ENCODE assay signal across 1 cellular context in the genomic region with DNA sequence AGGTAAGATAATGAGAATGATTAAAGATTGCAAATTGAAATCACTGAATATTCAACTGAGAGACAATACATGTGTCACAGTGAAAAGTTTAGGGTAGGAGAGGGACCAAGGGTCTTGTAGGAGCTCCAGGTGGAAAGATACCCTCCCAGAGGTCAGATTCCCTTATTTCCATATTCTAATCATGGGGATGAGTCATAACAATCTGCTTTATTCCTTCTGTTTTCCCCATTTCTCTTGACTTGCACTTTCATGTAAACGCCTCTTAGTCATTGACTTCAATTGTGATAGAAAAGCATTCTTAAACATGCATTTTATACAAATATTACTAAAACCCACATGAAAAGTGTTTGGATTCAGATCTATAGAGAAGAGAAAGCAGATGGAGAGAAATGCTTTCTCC.
A peak's percentile ranks its signal among the peaks of the same experiment; 100 is the strongest.
TF ChIP-seq lines count a peak whose summit lies in the region.

No MANE protein-coding gene starts in this region.

TF ChIP-seq in H1, 55 proteins besides CTCF, POLR2A, EP300 and RAD21:
- TF ChIP-seq RXRA (IDR thresholded peaks at IDR 0.05; ENCODE audit: insufficient read depth, low read depth, low read length) = no peak
- TF ChIP-seq HDAC2 (IDR thresholded peaks at IDR 0.05; ENCODE audit: borderline replicate concordance in 1 of 2, low read depth in 2 of 2, low read length in 2 of 2) = no peak
- no peak for TF ChIP-seq ASH2L (IDR thresholded peaks at IDR 0.05; ENCODE audit: low read length)
- TF ChIP-seq JUND (IDR thresholded peaks at IDR 0.05; ENCODE audit: low read length) = peak; percentile 67
- no peak for TF ChIP-seq EGR1 (IDR thresholded peaks at IDR 0.05; ENCODE audit: borderline replicate concordance, low read depth, low read length)
- TF ChIP-seq SP4 (IDR thresholded peaks at IDR 0.05; ENCODE audit: low read length) = no peak
- TF ChIP-seq EZH2 (IDR thresholded peaks at IDR 0.05; ENCODE audit: low read depth, low read length, severe bottlenecking) = no peak
- no peak for TF ChIP-seq CBX5 (IDR thresholded peaks at IDR 0.05; ENCODE audit: low read depth, low read length)
